8 cellular contexts compared by ENCODE assay signal in genomic region chr1:221778535-221779142, GRCh38. TPM values are rescaled to one million over a fixed set of nuclear protein-coding genes. Genes with fewer than 3 reads are reported as not detected.
DNase-seq lines count a peak whose midpoint lies in the region; ATAC-seq and TF ChIP-seq lines count a peak whose summit lies in the region.

No MANE protein-coding gene starts in this region.

- intact Hi-C loops in psoas muscle (cut with DNase I) (no loop called here), Right ventricle myocardium inferior (cut with DNase I) (no loop called here)

- ATAC-seq in GM19467 (IDR thresholded peaks at IDR 0.05; ENCODE audit: unreplicated experiment) (peak; percentile 34), HG03521 (IDR thresholded peaks at IDR 0.05; ENCODE audit: unreplicated experiment) (peak; percentile 26), psoas muscle (no peak), Right ventricle myocardium inferior (no peak)

- H3K4me3 ChIP-seq in psoas muscle, result no peak overlapping the region

- no peaks in the 10 kb centered on the region for H3K4me1 ChIP-seq in psoas muscle

- DNase-seq in GDM1 (lab: John Stamatoyannopoulos, UW) (peak; percentile 21), cerebellar nuclear complex (lab: John Stamatoyannopoulos, UW) (no peak), GM19240 (ENCODE audit: insufficient read length, low spot score) (no peak), psoas muscle (no peak), Right ventricle myocardium inferior (ENCODE audit: missing footprints) (no peak)
- DNase-seq in activated effector memory CD4-positive, alpha-beta T cell treated with Interleukin-2 at 50 U/mL for 16 hours, result peak; percentile 26

- WGBS in psoas muscle, 3 donors, result 83 to 87% (median 84%) methylated on average over 8 of the region's 8 CpGs

- no peak for TF ChIP-seq CTCF in psoas muscle (IDR thresholded peaks at IDR 0.05)

- H3K36me3 ChIP-seq in psoas muscle (ENCODE audit: insufficient read depth in 1 of 2, low read depth in 1 of 2), result no peaks in the 10 kb centered on the region

- H3K9me3 ChIP-seq in psoas muscle, result no peaks in the 10 kb centered on the region

- H3K27ac ChIP-seq in psoas muscle, result no peak overlapping the region

- H3K27me3 ChIP-seq in psoas muscle (ENCODE audit: insufficient read depth in 3 of 3, low read length in 2 of 3), result no peaks in the 10 kb centered on the region

RNA-seq across cellular contexts. Expression of gene DUSP10, which starts 36.8 kb away (rescaled TPM):
- total RNA-seq in psoas muscle (10 to 100 TPM in 2 of 4 donors, 1 to 10 TPM in 2; 5.2 to 15.5 (median 9.3) TPM), Right ventricle myocardium inferior (3.2 TPM)
- polyA plus RNA-seq in psoas muscle, result 1 to 10 TPM; 4.7 to 6.1 (median 4.8) TPM

Comparison
In these comparisons a context has a peak if more than half of its experiments do, and no peak if none do; other contexts are left out.
1. DNase-seq: peak in GDM1 (single experiment) and activated effector memory CD4-positive, alpha-beta T cell treated with Interleukin-2 at 50 U/mL for 16 hours (single experiment); none in cerebellar nuclear complex (0 of 2), GM19240 (single experiment), psoas muscle (0 of 2) and Right ventricle myocardium inferior (single experiment).
2. ATAC-seq: peak in GM19467 (single experiment) and HG03521 (single experiment); none in psoas muscle (0 of 4) and Right ventricle myocardium inferior (single experiment).